ENCODE assay signal across 8 cellular contexts in genomic region chr2:46632349-46632748, GRCh38. TPM values are rescaled to one million over a fixed set of nuclear protein-coding genes. Genes with fewer than 3 reads are reported as not detected.
DNase-seq lines count a peak whose midpoint lies in the region; ATAC-seq and TF ChIP-seq lines count a peak whose summit lies in the region.

No MANE protein-coding gene starts in this region.

- no peaks in the 10 kb centered on the region for H3K36me3 Mint-ChIP-seq in activated naive CD4-positive, alpha-beta T cell treated with anti-CD3 and anti-CD28 coated beads, Interleukin-2, amount 50 U/mL, for 72 hours

- intact Hi-C loops in uterus (cut with DNase I; ENCODE audit: low total_unique reads) = no loop called here

- no peak for TF ChIP-seq POLR2A in uterus (IDR thresholded peaks at IDR 0.05)

- no peaks in the 10 kb centered on the region for H3K9me3 Mint-ChIP-seq in activated naive CD4-positive, alpha-beta T cell treated with anti-CD3 and anti-CD28 coated beads, Interleukin-2, amount 50 U/mL, for 72 hours

- H3K9ac ChIP-seq in adipocyte (ENCODE audit: low read length) = peak overlapping the region; percentile 75

- H3K36me3 ChIP-seq in adipocyte (ENCODE audit: control insufficient read depth, insufficient read depth, low read length, severe bottlenecking) = peaks cover 6% of the 10 kb centered on the region
- H3K36me3 ChIP-seq in uterus = no peaks in the 10 kb centered on the region

- no peak for ATAC-seq in HG02759 (IDR thresholded peaks at IDR 0.05; ENCODE audit: unreplicated experiment)
- ATAC-seq in activated naive CD4-positive, alpha-beta T cell treated with anti-CD3 and anti-CD28 coated beads, Interleukin-2, amount 50 U/mL, for 72 hours = no peak

- H3K4me3 ChIP-seq in adipocyte (ENCODE audit: low read length) = no peak overlapping the region
- no peak overlapping the region for H3K4me3 ChIP-seq in uterus

- H3K27me3 ChIP-seq in adipocyte (replicated peaks; ENCODE audit: control insufficient read depth, insufficient read depth, low read length) (no peaks in the 10 kb centered on the region), uterus (no peaks in the 10 kb centered on the region)

- H3K4me1 ChIP-seq in adipocyte (ENCODE audit: control insufficient read depth, insufficient read depth, low read length) (peaks cover 7% of the 10 kb centered on the region), uterus (no peaks in the 10 kb centered on the region)

- DNase-seq in ELR (ENCODE audit: low read depth) = peak; percentile 77
- DNase-seq in Kasumi-1 (lab: John Stamatoyannopoulos, UW) = peak; percentile 70 to 83
- DNase-seq in adipocyte (ENCODE audit: low read depth) = peak; percentile 85
- DNase-seq in iris pigment epithelial cell (ENCODE audit: low read depth) = peak; percentile 64
- no peak for DNase-seq in uterus
- DNase-seq in stimulated activated CD8-positive, alpha-beta memory T cell treated with anti-CD3 and anti-CD28 coated beads, Interleukin-4, amount 100 ng/mL, for 48 hours = no peak
- DNase-seq in activated naive CD4-positive, alpha-beta T cell treated with anti-CD3 and anti-CD28 coated beads, Interleukin-2, amount 50 U/mL, for 72 hours (ENCODE audit: low spot score in 2 of 2) = no peak

- peak; percentile 50 to 74 (median 58) for TF ChIP-seq CTCF in uterus (IDR thresholded peaks at IDR 0.05)

- H3K27ac Mint-ChIP-seq in activated naive CD4-positive, alpha-beta T cell treated with anti-CD3 and anti-CD28 coated beads, Interleukin-2, amount 50 U/mL, for 72 hours = peak overlapping the region in 1 of 2 donors; percentile 47

- no peak overlapping the region for H3K27ac ChIP-seq in uterus

- H3K9me3 ChIP-seq in adipocyte (ENCODE audit: control insufficient read depth, low read length) = no peaks in the 10 kb centered on the region
- H3K9me3 ChIP-seq in uterus = no peaks in the 10 kb centered on the region

RNA-seq across cellular contexts. Expression of gene CRIPT, which starts 15.3 kb away (rescaled TPM):
- 10 to 100 TPM in 3 of 4 donors, 1 to 10 TPM in 1; 6.9 to 26.9 (median 18.4) TPM for total RNA-seq in uterus
- total RNA-seq in activated naive CD4-positive, alpha-beta T cell treated with anti-CD3 and anti-CD28 coated beads, Interleukin-2, amount 50 U/mL, for 72 hours = 10 to 100 TPM in 1 of 2 donors, 1 to 10 TPM in 1; 7.8 to 18.0 TPM

RNA-seq across cellular contexts. Expression of gene PIGF, which starts 15.5 kb away (rescaled TPM):
- 10 to 100 TPM in 3 of 4 donors, 1 to 10 TPM in 1; 3.3 to 38.0 (median 16.2) TPM for total RNA-seq in uterus
- 10 to 100 TPM; 23.0 to 33.6 TPM for total RNA-seq in activated naive CD4-positive, alpha-beta T cell treated with anti-CD3 and anti-CD28 coated beads, Interleukin-2, amount 50 U/mL, for 72 hours

Comparison
In these comparisons a context has a peak if more than half of its experiments do, and no peak if none do; other contexts are left out.
1. DNase-seq: peak in ELR (single experiment), Kasumi-1 (2 of 2), adipocyte (single experiment) and iris pigment epithelial cell (single experiment); none in uterus (0 of 2), stimulated activated CD8-positive, alpha-beta memory T cell treated with anti-CD3 and anti-CD28 coated beads, Interleukin-4, amount 100 ng/mL, for 48 hours (single experiment) and activated naive CD4-positive, alpha-beta T cell treated with anti-CD3 and anti-CD28 coated beads, Interleukin-2, amount 50 U/mL, for 72 hours (0 of 2).